11 cellular contexts compared by ENCODE assay signal in the genomic region with DNA sequence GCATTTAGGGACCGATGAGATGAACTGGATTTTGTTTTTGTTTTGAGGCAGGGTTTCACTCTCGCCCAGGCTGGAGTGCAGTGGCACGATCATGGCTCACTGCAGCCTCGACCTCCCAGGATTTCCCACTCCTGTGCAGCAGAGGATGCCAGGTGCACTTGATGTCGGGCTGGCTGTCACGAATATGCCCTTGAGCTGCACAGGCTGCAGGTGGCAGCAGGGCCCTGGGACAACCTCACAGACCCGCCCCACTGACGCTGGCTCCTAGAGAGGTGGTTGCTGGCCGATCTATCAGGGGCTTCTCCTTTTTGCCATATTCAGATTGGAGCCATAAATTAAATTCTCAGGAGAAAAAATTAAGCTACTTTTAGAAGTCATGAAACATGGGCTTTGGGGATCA. TPM values are rescaled to one million over a fixed set of nuclear protein-coding genes. Genes with fewer than 3 reads are reported as not detected.
DNase-seq lines count a peak whose midpoint lies in the region; ATAC-seq and TF ChIP-seq lines count a peak whose summit lies in the region.
"Had no signal": no experiment of that assay in that cellular context is flagged by ENCODE, and none has a peak within 500 bp of the region (broad histone marks: within the 10 kb centered on the region; RNA-seq: fewer than 3 reads in every experiment).

No MANE protein-coding gene starts in this region.

- H3K9me3 ChIP-seq in Karpas-422 (ENCODE audit: low read length) (no peaks in the 10 kb centered on the region), esophagus squamous epithelium (no peaks in the 10 kb centered on the region)
- H3K9me3 ChIP-seq: gastrocnemius medialis had no signal

- H3K4me3 ChIP-seq in Karpas-422 (ENCODE audit: low read length), result no peak overlapping the region
- H3K4me3 ChIP-seq in esophagus squamous epithelium, result no peak overlapping the region
- H3K4me3 ChIP-seq: gastrocnemius medialis had no signal

- H3K4me1 Mint-ChIP-seq in activated CD4-positive, alpha-beta T cell treated with anti-CD3 and anti-CD28 coated beads, Interleukin-2, amount 10 ng/mL, durations not matched to agents 7 days and 5 days, result peaks cover 30% of the 10 kb centered on the region
- peaks cover 6 to 23% (median 16%) of the 10 kb centered on the region in 4 donors for H3K4me1 Mint-ChIP-seq in naive thymus-derived CD8-positive, alpha-beta T cell

- H3K36me3 ChIP-seq in Karpas-422 (ENCODE audit: insufficient read depth, low read length) (no peaks in the 10 kb centered on the region), esophagus squamous epithelium (no peaks in the 10 kb centered on the region)
- H3K36me3 ChIP-seq: gastrocnemius medialis had no signal

- H3K9me2 ChIP-seq in Karpas-422 (replicated peaks; ENCODE audit: insufficient read depth, low read length), result no peaks in the 10 kb centered on the region

- peak; percentile 50 to 54 for ATAC-seq in naive thymus-derived CD8-positive, alpha-beta T cell
- ATAC-seq: gastrocnemius medialis had no signal

- H3K36me3 Mint-ChIP-seq in activated CD4-positive, alpha-beta T cell treated with anti-CD3 and anti-CD28 coated beads, Interleukin-2, amount 10 ng/mL, durations not matched to agents 7 days and 5 days (ENCODE audit: low read depth), result peaks cover 2% of the 10 kb centered on the region
- H3K36me3 Mint-ChIP-seq in naive thymus-derived CD8-positive, alpha-beta T cell, result peaks cover 0 to 3% (median 0%) of the 10 kb centered on the region in 3 donors

- H2AFZ ChIP-seq in Karpas-422 (ENCODE audit: low read length), result no peak overlapping the region

- H3K27me3 Mint-ChIP-seq in activated CD4-positive, alpha-beta T cell treated with anti-CD3 and anti-CD28 coated beads, Interleukin-2, amount 10 ng/mL, durations not matched to agents 7 days and 5 days, result peaks cover 11% of the 10 kb centered on the region
- peaks cover 0 to 14% (median 3%) of the 10 kb centered on the region in 5 donors for H3K27me3 Mint-ChIP-seq in naive thymus-derived CD8-positive, alpha-beta T cell

- TF ChIP-seq POLR2A in esophagus squamous epithelium (IDR thresholded peaks at IDR 0.05), result no peak

- H3K27ac Mint-ChIP-seq in activated CD4-positive, alpha-beta T cell treated with anti-CD3 and anti-CD28 coated beads, Interleukin-2, amount 10 ng/mL, durations not matched to agents 7 days and 5 days, result no peak overlapping the region
- H3K27ac Mint-ChIP-seq in naive thymus-derived CD8-positive, alpha-beta T cell, result no peak overlapping the region

- no peak overlapping the region for H3K9ac ChIP-seq in Karpas-422 (ENCODE audit: low read length)

- no peaks in the 10 kb centered on the region for H3K79me2 ChIP-seq in Karpas-422 (ENCODE audit: low read length)

- H3K4me1 ChIP-seq in Karpas-422 (ENCODE audit: low read length), result peaks cover 18% of the 10 kb centered on the region
- H3K4me1 ChIP-seq in esophagus squamous epithelium, result peaks cover 0 to 8% (median 0%) of the 10 kb centered on the region in 3 donors
- H3K4me1 ChIP-seq: gastrocnemius medialis had no signal

- no peaks in the 10 kb centered on the region for H3K27me3 ChIP-seq in Karpas-422 (ENCODE audit: low read length)
- no peaks in the 10 kb centered on the region for H3K27me3 ChIP-seq in esophagus squamous epithelium
- H3K27me3 ChIP-seq: gastrocnemius medialis had no signal

- H3K27ac ChIP-seq in Karpas-422 (ENCODE audit: low read length) (no peak overlapping the region), esophagus squamous epithelium (no peak overlapping the region)
- H3K27ac ChIP-seq: gastrocnemius medialis had no signal

- POLR2A ChIA-PET in activated CD4-positive, alpha-beta T cell treated with anti-CD3 and anti-CD28 coated beads, Interleukin-2, amount 10 ng/mL, durations not matched to agents 7 days and 5 days (lab: Charles Lee), result no interaction called here
- POLR2A ChIA-PET in naive thymus-derived CD8-positive, alpha-beta T cell (lab: Charles Lee), result interaction anchor here (1.4 kb wide), 1 partner anchor 32 kb away, joined by 3 read pairs; the partner anchor contains the start of gene NQO2

- peak; percentile 48 for DNase-seq in activated CD4-positive, alpha-beta T cell treated with anti-CD3 and anti-CD28 coated beads, Interleukin-2, amount 10 ng/mL, durations not matched to agents 7 days and 5 days
- DNase-seq in activated CD4-positive, alpha-beta T cell treated with anti-CD3 and anti-CD28 coated beads, Interleukin-2, amount 50 U/mL, for 48 hours, result no peak
- DNase-seq in Karpas-422 (peak; percentile 77), SW480 (ENCODE audit: low spot score) (peak; percentile 9), esophagus squamous epithelium (lab: John Stamatoyannopoulos, UW) (no peak), midbrain (lab: John Stamatoyannopoulos, UW) (no peak)
- DNase-seq in naive thymus-derived CD8-positive, alpha-beta T cell, result peak in 1 of 10 donors; percentile 35
- no peak for DNase-seq in activated CD8-positive, alpha-beta memory T cell treated with anti-CD3 and anti-CD28 coated beads, Interleukin-2, amount 50 U/mL, for 4 hours
- DNase-seq: activated CD4-positive, alpha-beta T cell treated with anti-CD3 and anti-CD28 coated beads, Interleukin-2, amount 50 U/mL, for 4 hours; gastrocnemius medialis; NCI-H446 had no signal

- H3K9me3 Mint-ChIP-seq in activated CD4-positive, alpha-beta T cell treated with anti-CD3 and anti-CD28 coated beads, Interleukin-2, amount 10 ng/mL, durations not matched to agents 7 days and 5 days, result peaks cover 3% of the 10 kb centered on the region
- H3K9me3 Mint-ChIP-seq in naive thymus-derived CD8-positive, alpha-beta T cell, result no peaks in the 10 kb centered on the region

- WGBS in esophagus squamous epithelium, 2 donors, result 57 to 72% methylated on average over 4 to 9 of the region's 9 CpGs

- intact Hi-C loops in esophagus squamous epithelium (cut with DNase I), result no loop called here

- H3K4me2 ChIP-seq in Karpas-422 (ENCODE audit: low read depth, low read length, poor library complexity, severe bottlenecking), result peak overlapping the region; percentile 27

- CTCF ChIA-PET in activated CD4-positive, alpha-beta T cell treated with anti-CD3 and anti-CD28 coated beads, Interleukin-2, amount 10 ng/mL, durations not matched to agents 7 days and 5 days (lab: Charles Lee), result interaction anchor here (0.6 to 1.6 kb wide), 3 partner anchors 13 to 416 kb away, joined by 3 to 4 read pairs (median 3); no protein-coding TSS in a partner anchor

- no peaks in the 10 kb centered on the region for H4K20me1 ChIP-seq in Karpas-422 (ENCODE audit: insufficient read depth, low read depth, low read length)

- TF ChIP-seq CTCF in esophagus squamous epithelium (IDR thresholded peaks at IDR 0.05), result no peak

- no peak overlapping the region for H3K4me3 Mint-ChIP-seq in activated CD4-positive, alpha-beta T cell treated with anti-CD3 and anti-CD28 coated beads, Interleukin-2, amount 10 ng/mL, durations not matched to agents 7 days and 5 days
- no peak overlapping the region for H3K4me3 Mint-ChIP-seq in naive thymus-derived CD8-positive, alpha-beta T cell

RNA-seq across cellular contexts. Expression of gene NQO2, which starts 32.2 kb away (rescaled TPM):
- 10 to 100 TPM; 37.5 to 43.2 TPM for total RNA-seq in activated CD4-positive, alpha-beta T cell treated with anti-CD3 and anti-CD28 coated beads, Interleukin-2, amount 10 ng/mL, durations not matched to agents 7 days and 5 days
- 5.5 and 9.1 TPM in 2 replicates for total RNA-seq in Karpas-422 (2014; rRNA removed; shearing (Covaris generic); ENCODE audit: low replicate concordance)
- total RNA-seq in naive thymus-derived CD8-positive, alpha-beta T cell, result 10 to 100 TPM; 21.0 to 21.4 TPM
- polyA plus RNA-seq in naive thymus-derived CD8-positive, alpha-beta T cell, result 10 to 100 TPM; 37.9 to 48.1 (median 39.0) TPM
- 10 to 100 TPM; 18.7 to 38.3 (median 26.5) TPM for total RNA-seq in esophagus squamous epithelium

RNA-seq across cellular contexts. Expression of gene RIPK1, which starts 36.4 kb away (rescaled TPM):
- 10 to 100 TPM; 35.8 to 38.9 TPM for total RNA-seq in activated CD4-positive, alpha-beta T cell treated with anti-CD3 and anti-CD28 coated beads, Interleukin-2, amount 10 ng/mL, durations not matched to agents 7 days and 5 days
- total RNA-seq in Karpas-422 (2014; rRNA removed; shearing (Covaris generic); ENCODE audit: low replicate concordance), result 9.6 and 12.3 TPM in 2 replicates
- total RNA-seq in naive thymus-derived CD8-positive, alpha-beta T cell, result 10 to 100 TPM; 31.0 to 35.3 TPM
- 10 to 100 TPM in 2 of 3 donors, 1 to 10 TPM in 1; 9.5 to 17.5 (median 11.2) TPM for polyA plus RNA-seq in naive thymus-derived CD8-positive, alpha-beta T cell
- 10 to 100 TPM; 17.7 to 25.7 (median 20.9) TPM for total RNA-seq in esophagus squamous epithelium

Comparison
In these comparisons a context has a peak if more than half of its experiments do, and no peak if none do; other contexts are left out.
1. DNase-seq: peak in activated CD4-positive, alpha-beta T cell treated with anti-CD3 and anti-CD28 coated beads, Interleukin-2, amount 10 ng/mL, durations not matched to agents 7 days and 5 days (single experiment), Karpas-422 (single experiment) and SW480 (single experiment); none in activated CD4-positive, alpha-beta T cell treated with anti-CD3 and anti-CD28 coated beads, Interleukin-2, amount 50 U/mL, for 48 hours (0 of 2), esophagus squamous epithelium (single experiment), activated CD8-positive, alpha-beta memory T cell treated with anti-CD3 and anti-CD28 coated beads, Interleukin-2, amount 50 U/mL, for 4 hours (single experiment) and midbrain (single experiment).